ENCODE assay signal across 1 cellular context in the genomic region with DNA sequence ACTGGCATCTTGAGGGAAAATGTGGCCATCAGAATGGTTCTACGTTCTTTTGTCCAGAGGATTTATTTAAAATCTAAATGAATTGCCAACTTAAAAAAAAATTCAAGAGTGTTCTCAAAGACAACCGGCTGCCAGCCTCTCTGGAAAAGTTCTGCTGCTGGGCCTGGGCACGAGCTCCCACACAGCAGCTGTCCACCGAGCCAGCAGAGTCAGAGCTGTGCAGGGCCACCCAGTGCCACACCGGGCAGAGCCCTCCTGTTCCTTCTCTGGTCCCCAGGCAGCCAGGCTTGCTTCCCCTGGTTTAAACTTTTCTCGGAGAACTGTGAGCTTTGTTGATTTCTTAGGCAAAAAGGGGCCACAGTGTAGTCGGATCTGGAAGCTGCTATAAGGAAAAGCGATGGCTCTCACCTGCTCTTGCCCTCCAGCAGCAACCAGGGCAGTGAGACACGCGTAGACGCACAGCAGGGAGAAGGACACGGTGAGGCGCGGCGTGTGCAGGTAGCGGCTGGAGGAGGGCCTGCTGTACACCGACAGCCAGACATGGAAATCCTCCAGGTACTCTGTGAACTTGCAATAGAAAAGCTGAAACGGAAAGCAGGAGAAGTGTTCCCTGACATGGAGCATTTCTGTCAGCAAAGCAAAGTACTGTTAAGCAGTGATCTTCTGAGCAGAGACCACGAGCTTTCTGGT.
TF ChIP-seq lines count a peak whose summit lies in the region.

No MANE protein-coding gene starts in this region.

TF ChIP-seq in WTC11, 78 proteins besides CTCF, POLR2A, EP300 and RAD21 (continued from another document):
- no peak for TF ChIP-seq NFATC4 (CRISPR knock-in tag; IDR thresholded peaks at IDR 0.05)
